8 cellular contexts compared by ENCODE assay signal in genomic region chr9:86354048-86354881, GRCh38. TPM values are rescaled to one million over a fixed set of nuclear protein-coding genes. Genes with fewer than 3 reads are reported as not detected.
DNase-seq lines count a peak whose midpoint lies in the region; ATAC-seq and TF ChIP-seq lines count a peak whose summit lies in the region.

TUT7 (minus strand) TSS chr9:86354410; CDS start chr9:86353199, 1,211 bp downstream.

- H3K4me3 ChIP-seq in epithelial cell of esophagus (ENCODE audit: low read length) (peak within 1 kb of the TSS; percentile 95), mononuclear cell (ENCODE audit: low read length) (peak within 1 kb of the TSS; percentile 99)

- TF ChIP-seq CTCF in epithelial cell of esophagus (IDR thresholded peaks at IDR 0.05; ENCODE audit: insufficient read depth, low read depth, low read length, missing control alignments), result no peak

- peaks cover 56% of the 10 kb centered on the region for H3K4me1 ChIP-seq in mononuclear cell (ENCODE audit: insufficient read depth, low read length)

- no peaks in the 10 kb centered on the region for H3K27me3 ChIP-seq in mononuclear cell (ENCODE audit: insufficient read depth, low read length)

- H3K9me3 ChIP-seq in mononuclear cell (ENCODE audit: low read depth, low read length), result no peaks in the 10 kb centered on the region

- peak; percentile 87 for DNase-seq in DMS 273 treated with DMSO at 0.1 percent for 48 hours (lab: John Stamatoyannopoulos, UW)
- peak; percentile 79 for DNase-seq in HuH-7.5 (ENCODE audit: low spot score)
- peak; percentile 97 for DNase-seq in OCI-M1 (lab: John Stamatoyannopoulos, UW)
- peak; percentile 92 for DNase-seq in activated T-cell treated with anti-CD3 and anti-CD28 coated beads for 24 hours (ENCODE audit: low read depth)
- peak; percentile 98 for DNase-seq in epithelial cell of esophagus (ENCODE audit: low read depth)
- DNase-seq in stimulated activated CD8-positive, alpha-beta memory T cell treated with anti-CD3 and anti-CD28 coated beads, Interleukin-2, amount 100 ng/mL, for 48 hours (ENCODE audit: low read depth in 2 of 2), result peak; percentile 91

- peak; percentile 81 for ATAC-seq in GM21528 (IDR thresholded peaks at IDR 0.05; ENCODE audit: low FRiP score, unreplicated experiment)

RNA-seq across cellular contexts. Expression of gene TUT7, which starts in this region (rescaled TPM):
- 89.8 TPM for total RNA-seq in mononuclear cell

Comparison
In these comparisons a context has a peak if more than half of its experiments do, and no peak if none do; other contexts are left out.
1. Peak in every context shown above with its lines: DNase-seq, ATAC-seq and H3K4me3 ChIP-seq.